In genomic region chr16:8951447-8952280, GRCh38 we compare ENCODE assay signal across 2 cellular contexts.
TF ChIP-seq lines count a peak whose summit lies in the region.

No MANE protein-coding gene starts in this region.

TF ChIP-seq in SK-N-SH, 30 proteins besides CTCF, POLR2A, EP300 and RAD21 (continued from another document):
- TF ChIP-seq USF1 (IDR thresholded peaks at IDR 0.05; ENCODE audit: borderline replicate concordance, low read depth) (no peak), SMC3 (IDR thresholded peaks at IDR 0.05; ENCODE audit: low read depth, low read length) (no peak), IRF3 (IDR thresholded peaks at IDR 0.05; ENCODE audit: low read depth, low read length) (no peak)
TF ChIP-seq in SK-N-SH: peak in this region for 0.

TF ChIP-seq in SK-N-SH treated with all-trans-retinoic acid at 6 μM for 48 hours, 23 proteins besides CTCF, POLR2A, EP300 and RAD21 (continued from another document):
- TF ChIP-seq TSHZ2 (CRISPR knock-in tag; IDR thresholded peaks at IDR 0.05) (no peak), ZNF565 (CRISPR knock-in tag; conservative IDR thresholded peaks at IDR 0.05; ENCODE audit: low read depth) (no peak), TCF4 (CRISPR knock-in tag; IDR thresholded peaks at IDR 0.05; ENCODE audit: borderline replicate concordance) (no peak), POU6F1 (CRISPR knock-in tag; IDR thresholded peaks at IDR 0.05; ENCODE audit: borderline replicate concordance, low read depth) (no peak), RARB (CRISPR knock-in tag; IDR thresholded peaks at IDR 0.05) (no peak), CSRNP3 (CRISPR knock-in tag; IDR thresholded peaks at IDR 0.05) (no peak), OSR1 (CRISPR knock-in tag; IDR thresholded peaks at IDR 0.05) (no peak), GLIS3 (CRISPR knock-in tag; IDR thresholded peaks at IDR 0.05) (no peak), CREB5 (CRISPR knock-in tag; IDR thresholded peaks at IDR 0.05; ENCODE audit: low read depth) (no peak)
